In genomic region chr19:34357431-34357830, GRCh38 we compare ENCODE assay signal across 16 cellular contexts. TPM values are rescaled to one million over a fixed set of nuclear protein-coding genes. Genes with fewer than 3 reads are reported as not detected.
A peak's percentile ranks its signal among the peaks of the same experiment; 100 is the strongest.
DNase-seq lines count a peak whose midpoint lies in the region; ATAC-seq and TF ChIP-seq lines count a peak whose summit lies in the region.
"Had no signal": no experiment of that assay in that cellular context is flagged by ENCODE, and none has a peak within 500 bp of the region (broad histone marks: within the 10 kb centered on the region; RNA-seq: fewer than 3 reads in every experiment).

No MANE protein-coding gene starts in this region.

- CTCF ChIA-PET in activated CD4-positive, alpha-beta T cell treated with anti-CD3 and anti-CD28 coated beads for 36 hours (lab: Charles Lee): interaction anchor here (3.6 kb wide), 1 partner anchor 11 kb away, joined by 29 read pairs; no protein-coding TSS in a partner anchor
- CTCF ChIA-PET in Calu3 (lab: Charles Lee): interaction anchor here (0.5 kb wide), 1 partner anchor 105 kb away, joined by 3 read pairs; no protein-coding TSS in a partner anchor

- peak overlapping the region; percentile 89 for H3K27ac Mint-ChIP-seq in activated CD4-positive, alpha-beta T cell treated with anti-CD3 and anti-CD28 coated beads for 36 hours
- peak overlapping the region; percentile 2 for H3K27ac Mint-ChIP-seq in Calu3 (ENCODE audit: unreplicated experiment)
- H3K27ac Mint-ChIP-seq in activated T-helper 2 cell treated with anti-CD3 and anti-CD28 coated beads, Interferon-gamma antibody, Interleukin-2, Interleukin-4, amounts not matched to agents 10 μg/mL and 5 μg/mL and 100 μg/mL, durations not matched to agents 14 hours and 24 hours and 36 hours: peak overlapping the region; percentile 64
- H3K27ac Mint-ChIP-seq in natural killer cell treated with Interleukin-12 subunit alpha and Interleukin-12 subunit beta and Interleukin-15 and Interleukin-18, amount 100 ng/mL, for 72 hours: peak overlapping the region; percentile 48 to 94

- ATAC-seq in activated CD4-positive, alpha-beta T cell treated with anti-CD3 and anti-CD28 coated beads for 36 hours: no peak
- ATAC-seq in natural killer cell treated with Interleukin-12 subunit alpha and Interleukin-12 subunit beta and Interleukin-15 and Interleukin-18, amount 100 ng/mL, for 72 hours: no peak
- ATAC-seq: Panc1, SK-N-SH treated with all-trans-retinoic acid at 6 μM for 48 hours, upper lobe of right lung had no signal

- no peaks in the 10 kb centered on the region for H3K27me3 Mint-ChIP-seq in activated CD4-positive, alpha-beta T cell treated with anti-CD3 and anti-CD28 coated beads for 36 hours
- H3K27me3 Mint-ChIP-seq in Calu3 (ENCODE audit: unreplicated experiment): no peaks in the 10 kb centered on the region
- no peaks in the 10 kb centered on the region for H3K27me3 Mint-ChIP-seq in activated T-helper 2 cell treated with anti-CD3 and anti-CD28 coated beads, Interferon-gamma antibody, Interleukin-2, Interleukin-4, amounts not matched to agents 10 μg/mL and 5 μg/mL and 100 μg/mL, durations not matched to agents 14 hours and 24 hours and 36 hours (ENCODE audit: low read depth)
- no peaks in the 10 kb centered on the region for H3K27me3 Mint-ChIP-seq in natural killer cell treated with Interleukin-12 subunit alpha and Interleukin-12 subunit beta and Interleukin-15 and Interleukin-18, amount 100 ng/mL, for 72 hours

- no peak for TF ChIP-seq POLR2A in Peyer's patch (IDR thresholded peaks at IDR 0.05)

- peaks cover 0 to 11% (median 4%) of the 10 kb centered on the region in 4 donors for H3K4me1 ChIP-seq in Peyer's patch

- no peak for DNase-seq in activated CD4-positive, alpha-beta T cell treated with anti-CD3 and anti-CD28 coated beads for 36 hours
- no peak for DNase-seq in activated CD4-positive, alpha-beta T cell treated with anti-CD3 and anti-CD28 coated beads for 48 hours
- no peak for DNase-seq in Calu3
- DNase-seq in activated T-helper 2 cell treated with anti-CD3 and anti-CD28 coated beads, Interferon-gamma antibody, Interleukin-2, Interleukin-4, amounts not matched to agents 10 μg/mL and 5 μg/mL and 100 μg/mL, durations not matched to agents 14 hours and 24 hours and 36 hours (ENCODE audit: low spot score): no peak
- no peak for DNase-seq in natural killer cell treated with Interleukin-12 subunit alpha and Interleukin-12 subunit beta and Interleukin-15 and Interleukin-18, amount 100 ng/mL, for 72 hours (ENCODE audit: low spot score)
- no peak for DNase-seq in posterior vena cava (ENCODE audit: low spot score)
- no peak for DNase-seq in GOT3 (lab: John Stamatoyannopoulos, UW)
- DNase-seq in Peyer's patch: no peak
- DNase-seq: activated CD8-positive, alpha-beta memory T cell treated with anti-CD3 and anti-CD28 coated beads, Interleukin-2, amount 50 U/mL, for 4 hours; NCI-H1092; NCI-H774; stimulated activated naive CD4-positive, alpha-beta T cell; upper lobe of right lung; WERI-Rb-1 had no signal

- TF ChIP-seq CTCF in Calu3 (IDR thresholded peaks at IDR 0.05; ENCODE audit: unreplicated experiment) (no peak), Peyer's patch (IDR thresholded peaks at IDR 0.05) (no peak)

- no peaks in the 10 kb centered on the region for H3K27me3 ChIP-seq in Peyer's patch
- H3K27me3 ChIP-seq: upper lobe of right lung had no signal

- intact Hi-C loops in activated CD4-positive, alpha-beta T cell treated with anti-CD3 and anti-CD28 coated beads for 36 hours (cut with DNase I, micrococcal nuclease): loop anchor here (5.0 to 10.0 kb wide), 3 partner anchors 313 to 985 kb away; partner anchors contain the start of genes CEBPG (in 1 of the 2) and KCTD15 (in 1 of the 2)
- intact Hi-C loops in Calu3 (cut with micrococcal nuclease; ENCODE audit: unreplicated experiment) (no loop called here), posterior vena cava (cut with DNase I) (no loop called here)
- intact Hi-C loops in activated T-helper 2 cell treated with anti-CD3 and anti-CD28 coated beads, Interferon-gamma antibody, Interleukin-2, Interleukin-4, amounts not matched to agents 10 μg/mL and 5 μg/mL and 100 μg/mL, durations not matched to agents 14 hours and 24 hours and 36 hours (cut with micrococcal nuclease): no loop called here

- H3K9me3 Mint-ChIP-seq in activated CD4-positive, alpha-beta T cell treated with anti-CD3 and anti-CD28 coated beads for 36 hours (ENCODE audit: low read depth): no peaks in the 10 kb centered on the region
- H3K9me3 Mint-ChIP-seq in Calu3 (ENCODE audit: low read depth, unreplicated experiment): no peaks in the 10 kb centered on the region
- no peaks in the 10 kb centered on the region for H3K9me3 Mint-ChIP-seq in activated T-helper 2 cell treated with anti-CD3 and anti-CD28 coated beads, Interferon-gamma antibody, Interleukin-2, Interleukin-4, amounts not matched to agents 10 μg/mL and 5 μg/mL and 100 μg/mL, durations not matched to agents 14 hours and 24 hours and 36 hours
- no peaks in the 10 kb centered on the region for H3K9me3 Mint-ChIP-seq in natural killer cell treated with Interleukin-12 subunit alpha and Interleukin-12 subunit beta and Interleukin-15 and Interleukin-18, amount 100 ng/mL, for 72 hours

- no peak overlapping the region for H3K27ac ChIP-seq in Peyer's patch
- H3K27ac ChIP-seq: upper lobe of right lung, WERI-Rb-1 had no signal

- no TSS peak for BruUV-seq in Calu3 (replicated peaks; lab: Mats Ljungman, UMichigan)

- POLR2A ChIA-PET in activated CD4-positive, alpha-beta T cell treated with anti-CD3 and anti-CD28 coated beads for 36 hours (lab: Charles Lee): interaction anchor here (1.4 kb wide), 1 partner anchor 186 kb away, joined by 4 read pairs; no protein-coding TSS in a partner anchor

- H3K36me3 ChIP-seq in Peyer's patch: peaks cover 0 to 17% (median 0%) of the 10 kb centered on the region in 3 donors

- peaks cover 2% of the 10 kb centered on the region for H3K36me3 Mint-ChIP-seq in activated CD4-positive, alpha-beta T cell treated with anti-CD3 and anti-CD28 coated beads for 36 hours (ENCODE audit: low read depth)
- peaks cover 46% of the 10 kb centered on the region for H3K36me3 Mint-ChIP-seq in Calu3 (ENCODE audit: insufficient read depth, unreplicated experiment)
- H3K36me3 Mint-ChIP-seq in activated T-helper 2 cell treated with anti-CD3 and anti-CD28 coated beads, Interferon-gamma antibody, Interleukin-2, Interleukin-4, amounts not matched to agents 10 μg/mL and 5 μg/mL and 100 μg/mL, durations not matched to agents 14 hours and 24 hours and 36 hours (ENCODE audit: low read depth): peaks cover 13% of the 10 kb centered on the region
- peaks cover 4% of the 10 kb centered on the region for H3K36me3 Mint-ChIP-seq in natural killer cell treated with Interleukin-12 subunit alpha and Interleukin-12 subunit beta and Interleukin-15 and Interleukin-18, amount 100 ng/mL, for 72 hours

- H3K9me3 ChIP-seq in Peyer's patch: no peaks in the 10 kb centered on the region
- H3K9me3 ChIP-seq: upper lobe of right lung had no signal

- H3K4me3 Mint-ChIP-seq in activated CD4-positive, alpha-beta T cell treated with anti-CD3 and anti-CD28 coated beads for 36 hours: no peak overlapping the region
- peak overlapping the region; percentile 68 for H3K4me3 Mint-ChIP-seq in Calu3 (ENCODE audit: low read depth, unreplicated experiment)
- H3K4me3 Mint-ChIP-seq in activated T-helper 2 cell treated with anti-CD3 and anti-CD28 coated beads, Interferon-gamma antibody, Interleukin-2, Interleukin-4, amounts not matched to agents 10 μg/mL and 5 μg/mL and 100 μg/mL, durations not matched to agents 14 hours and 24 hours and 36 hours (ENCODE audit: low read depth): peak overlapping the region; percentile 47
- peak overlapping the region; percentile 20 for H3K4me3 Mint-ChIP-seq in natural killer cell treated with Interleukin-12 subunit alpha and Interleukin-12 subunit beta and Interleukin-15 and Interleukin-18, amount 100 ng/mL, for 72 hours

- peaks cover 28% of the 10 kb centered on the region for H3K4me1 Mint-ChIP-seq in activated CD4-positive, alpha-beta T cell treated with anti-CD3 and anti-CD28 coated beads for 36 hours
- peaks cover 18% of the 10 kb centered on the region for H3K4me1 Mint-ChIP-seq in Calu3 (ENCODE audit: low read depth, unreplicated experiment)
- H3K4me1 Mint-ChIP-seq in activated T-helper 2 cell treated with anti-CD3 and anti-CD28 coated beads, Interferon-gamma antibody, Interleukin-2, Interleukin-4, amounts not matched to agents 10 μg/mL and 5 μg/mL and 100 μg/mL, durations not matched to agents 14 hours and 24 hours and 36 hours (ENCODE audit: low read depth): peaks cover 32% of the 10 kb centered on the region
- H3K4me1 Mint-ChIP-seq in natural killer cell treated with Interleukin-12 subunit alpha and Interleukin-12 subunit beta and Interleukin-15 and Interleukin-18, amount 100 ng/mL, for 72 hours (ENCODE audit: low read depth in 2 of 2): peaks cover 20 to 25% of the 10 kb centered on the region in 2 donors

- H3K4me3 ChIP-seq in Peyer's patch: no peak overlapping the region
- H3K4me3 ChIP-seq: upper lobe of right lung had no signal

RNA-seq across cellular contexts. Expression of gene GPI, which starts 7.6 kb away (rescaled TPM):
- 100 to 1,000 TPM; 686 to 839 TPM for total RNA-seq in activated CD4-positive, alpha-beta T cell treated with anti-CD3 and anti-CD28 coated beads for 36 hours
- 353 and 375 TPM in 2 replicates for total RNA-seq in Calu3 (2022)
- 622 and 630 TPM in 2 replicates for total RNA-seq in activated T-helper 2 cell treated with anti-CD3 and anti-CD28 coated beads, Interferon-gamma antibody, Interleukin-2, Interleukin-4, amounts not matched to agents 10 μg/mL and 5 μg/mL and 100 μg/mL, durations not matched to agents 14 hours and 24 hours and 36 hours
- 100 to 1,000 TPM; 394 to 516 TPM for total RNA-seq in natural killer cell treated with Interleukin-12 subunit alpha and Interleukin-12 subunit beta and Interleukin-15 and Interleukin-18, amount 100 ng/mL, for 72 hours
- 100 to 1,000 TPM; 176 to 206 TPM for total RNA-seq in posterior vena cava
- 100 to 1,000 TPM; 191 to 292 (median 234) TPM for total RNA-seq in Peyer's patch

RNA-seq across cellular contexts. Expression of gene PDCD2L, which starts 46.8 kb away (rescaled TPM):
- 10 to 100 TPM; 31.0 to 35.2 TPM for total RNA-seq in activated CD4-positive, alpha-beta T cell treated with anti-CD3 and anti-CD28 coated beads for 36 hours
- 29.3 and 35.7 TPM in 2 replicates for total RNA-seq in Calu3 (2022)
- total RNA-seq in activated T-helper 2 cell treated with anti-CD3 and anti-CD28 coated beads, Interferon-gamma antibody, Interleukin-2, Interleukin-4, amounts not matched to agents 10 μg/mL and 5 μg/mL and 100 μg/mL, durations not matched to agents 14 hours and 24 hours and 36 hours: 36.7 and 40.3 TPM in 2 replicates
- 10 to 100 TPM; 18.2 to 28.4 TPM for total RNA-seq in natural killer cell treated with Interleukin-12 subunit alpha and Interleukin-12 subunit beta and Interleukin-15 and Interleukin-18, amount 100 ng/mL, for 72 hours
- total RNA-seq in posterior vena cava: 1 to 10 TPM; 4.6 to 6.5 TPM
- total RNA-seq in Peyer's patch: 10 to 100 TPM in 2 of 4 donors, 1 to 10 TPM in 2; 8.6 to 14.0 (median 10.3) TPM

Comparison
In these comparisons a context has a peak if more than half of its experiments do, and no peak if none do; other contexts are left out.
1. H3K27ac Mint-ChIP-seq: peak in every context shown above with its lines; median percentile 89 in activated CD4-positive, alpha-beta T cell treated with anti-CD3 and anti-CD28 coated beads for 36 hours; 71 in natural killer cell treated with Interleukin-12 subunit alpha and Interleukin-12 subunit beta and Interleukin-15 and Interleukin-18, amount 100 ng/mL, for 72 hours; 64 in activated T-helper 2 cell treated with anti-CD3 and anti-CD28 coated beads, Interferon-gamma antibody, Interleukin-2, Interleukin-4, amounts not matched to agents 10 μg/mL and 5 μg/mL and 100 μg/mL, durations not matched to agents 14 hours and 24 hours and 36 hours; 2 in Calu3.
2. intact Hi-C loops: an anchor here in activated CD4-positive, alpha-beta T cell treated with anti-CD3 and anti-CD28 coated beads for 36 hours (5.0 to 10.0 kb wide); none called in Calu3, activated T-helper 2 cell treated with anti-CD3 and anti-CD28 coated beads, Interferon-gamma antibody, Interleukin-2, Interleukin-4, amounts not matched to agents 10 μg/mL and 5 μg/mL and 100 μg/mL, durations not matched to agents 14 hours and 24 hours and 36 hours and posterior vena cava.